In the genomic region with DNA sequence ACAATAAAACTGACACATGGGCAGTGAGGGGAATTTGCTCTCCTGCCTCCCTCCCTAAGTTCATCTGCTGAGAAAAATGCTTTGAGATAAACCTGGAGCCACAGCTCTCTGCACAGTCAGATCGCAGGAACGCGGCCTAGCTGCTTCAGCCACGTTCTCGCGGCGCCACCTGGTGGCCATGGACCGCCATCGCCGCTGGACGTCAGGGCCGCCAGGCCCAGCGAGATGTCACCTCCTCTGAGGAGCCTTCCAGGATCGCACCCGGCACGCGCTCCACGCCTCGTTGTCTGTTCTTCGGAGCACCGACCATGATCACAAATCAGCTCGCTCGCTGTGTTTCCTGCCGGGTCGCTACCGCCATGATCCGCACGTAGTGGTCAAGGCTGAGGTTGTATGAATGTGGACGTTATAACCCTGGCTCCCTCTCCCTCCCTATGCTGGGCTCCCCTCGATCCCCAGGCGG, we compare ENCODE assay signal across 9 cellular contexts. TPM values are rescaled to one million over a fixed set of nuclear protein-coding genes. Genes with fewer than 3 reads are reported as not detected.
DNase-seq lines count a peak whose midpoint lies in the region; ATAC-seq and FAIRE-seq lines count a peak whose summit lies in the region.
"Had no signal": no experiment of that assay in that cellular context is flagged by ENCODE, and none has a peak within 500 bp of the region (broad histone marks: within the 10 kb centered on the region; RNA-seq: fewer than 3 reads in every experiment).

No MANE protein-coding gene starts in this region.

- H3K4me2 ChIP-seq in Karpas-422 (ENCODE audit: low read depth, low read length, poor library complexity, severe bottlenecking) = no peak overlapping the region

- no peaks in the 10 kb centered on the region for H3K27me3 ChIP-seq in Karpas-422 (ENCODE audit: low read length)

- no peaks in the 10 kb centered on the region for H3K9me2 ChIP-seq in Karpas-422 (replicated peaks; ENCODE audit: insufficient read depth, low read length)

- DNase-seq in D341Med (ENCODE audit: low spot score) (peak; percentile 88), Karpas-422 (peak; percentile 90), middle frontal gyrus (ENCODE audit: extremely low spot score, low spot score) (peak; percentile 53), stromal cell of bone marrow (ENCODE audit: low read depth) (peak; percentile 13), NCI-H128 (lab: John Stamatoyannopoulos, UW; ENCODE audit: unreplicated experiment) (no peak), RCC 7860 (ENCODE audit: low spot score) (no peak)
- peak; percentile 50 for DNase-seq in activated CD4-positive, alpha-beta memory T cell treated with anti-CD3 and anti-CD28 coated beads, Interleukin-2, amount 10 ng/mL, durations not matched to agents 7 days and 5 days
- DNase-seq in effector memory CD8-positive, alpha-beta T cell = peak; percentile 20 to 25 (median 22)

- H3K27ac ChIP-seq in Karpas-422 (ENCODE audit: low read length) = no peak overlapping the region

- H3K79me2 ChIP-seq in Karpas-422 (ENCODE audit: low read length) = no peaks in the 10 kb centered on the region

- H3K4me1 ChIP-seq in Karpas-422 (ENCODE audit: low read length) = 0 out of 2 replicates have a peak, but pooled peaks cover 2% of the 10 kb centered on the region

- CTCF ChIA-PET in activated CD4-positive, alpha-beta memory T cell treated with anti-CD3 and anti-CD28 coated beads, Interleukin-2, amount 10 ng/mL, durations not matched to agents 7 days and 5 days (lab: Charles Lee) = interaction anchor here (0.7 to 1.0 kb wide), 3 partner anchors 43 to 751 kb away, joined by 3 to 5 read pairs (median 3); no protein-coding TSS in a partner anchor

- H3K4me3 ChIP-seq in Karpas-422 (ENCODE audit: low read length) = no peak overlapping the region

- no peaks in the 10 kb centered on the region for H3K27me3 Mint-ChIP-seq in activated CD4-positive, alpha-beta memory T cell treated with anti-CD3 and anti-CD28 coated beads, Interleukin-2, amount 10 ng/mL, durations not matched to agents 7 days and 5 days
- peaks cover 6 to 9% of the 10 kb centered on the region in 2 donors for H3K27me3 Mint-ChIP-seq in effector memory CD8-positive, alpha-beta T cell

- FAIRE-seq in RCC 7860 (lab: Jason Lieb, UNC) = no peak

- peaks cover 2% of the 10 kb centered on the region for H3K36me3 Mint-ChIP-seq in activated CD4-positive, alpha-beta memory T cell treated with anti-CD3 and anti-CD28 coated beads, Interleukin-2, amount 10 ng/mL, durations not matched to agents 7 days and 5 days (ENCODE audit: low read depth)
- H3K36me3 Mint-ChIP-seq in effector memory CD8-positive, alpha-beta T cell (ENCODE audit: insufficient read depth) = peaks cover 4% of the 10 kb centered on the region

- no peaks in the 10 kb centered on the region for H4K20me1 ChIP-seq in Karpas-422 (ENCODE audit: insufficient read depth, low read depth, low read length)

- H2AFZ ChIP-seq in Karpas-422 (ENCODE audit: low read length) = no peak overlapping the region

- H3K9me3 ChIP-seq in Karpas-422 (ENCODE audit: low read length) = no peaks in the 10 kb centered on the region

- H3K9me3 Mint-ChIP-seq in activated CD4-positive, alpha-beta memory T cell treated with anti-CD3 and anti-CD28 coated beads, Interleukin-2, amount 10 ng/mL, durations not matched to agents 7 days and 5 days = peaks cover 24% of the 10 kb centered on the region
- peaks cover 0 to 7% of the 10 kb centered on the region in 2 donors for H3K9me3 Mint-ChIP-seq in effector memory CD8-positive, alpha-beta T cell

- H3K4me1 Mint-ChIP-seq in activated CD4-positive, alpha-beta memory T cell treated with anti-CD3 and anti-CD28 coated beads, Interleukin-2, amount 10 ng/mL, durations not matched to agents 7 days and 5 days = peaks cover 3% of the 10 kb centered on the region
- peaks cover 0 to 9% of the 10 kb centered on the region in 2 donors for H3K4me1 Mint-ChIP-seq in effector memory CD8-positive, alpha-beta T cell (ENCODE audit: low read depth in 2 of 2)

- no peak overlapping the region for H3K27ac Mint-ChIP-seq in activated CD4-positive, alpha-beta memory T cell treated with anti-CD3 and anti-CD28 coated beads, Interleukin-2, amount 10 ng/mL, durations not matched to agents 7 days and 5 days
- H3K27ac Mint-ChIP-seq in effector memory CD8-positive, alpha-beta T cell = no peak overlapping the region

- POLR2A ChIA-PET in activated CD4-positive, alpha-beta memory T cell treated with anti-CD3 and anti-CD28 coated beads, Interleukin-2, amount 10 ng/mL, durations not matched to agents 7 days and 5 days (lab: Charles Lee) = interaction anchor here (0.9 kb wide), 1 partner anchor 696 kb away, joined by 3 read pairs; no protein-coding TSS in a partner anchor

- ATAC-seq in effector memory CD8-positive, alpha-beta T cell (replicated peaks) = no peak

- no peaks in the 10 kb centered on the region for H3K36me3 ChIP-seq in Karpas-422 (ENCODE audit: insufficient read depth, low read length)

- H3K4me3 Mint-ChIP-seq in activated CD4-positive, alpha-beta memory T cell treated with anti-CD3 and anti-CD28 coated beads, Interleukin-2, amount 10 ng/mL, durations not matched to agents 7 days and 5 days = no peak overlapping the region
- H3K4me3 Mint-ChIP-seq in effector memory CD8-positive, alpha-beta T cell = no peak overlapping the region

- no peak overlapping the region for H3K9ac ChIP-seq in Karpas-422 (ENCODE audit: low read length)

RNA-seq across cellular contexts. Expression of a gene that starts 20.6 kb away (rescaled TPM):
- not detected in 2 replicates for total RNA-seq in Karpas-422 (2014; rRNA removed; shearing (Covaris generic); ENCODE audit: low replicate concordance)
- not detected for total RNA-seq in activated CD4-positive, alpha-beta memory T cell treated with anti-CD3 and anti-CD28 coated beads, Interleukin-2, amount 10 ng/mL, durations not matched to agents 7 days and 5 days
- total RNA-seq: NCI-H460 had no signal

RNA-seq across cellular contexts. Expression of a gene that starts 45.8 kb away (rescaled TPM):
- not detected in 2 replicates for total RNA-seq in Karpas-422 (2014; rRNA removed; shearing (Covaris generic); ENCODE audit: low replicate concordance)
- total RNA-seq in activated CD4-positive, alpha-beta memory T cell treated with anti-CD3 and anti-CD28 coated beads, Interleukin-2, amount 10 ng/mL, durations not matched to agents 7 days and 5 days = not detected
- total RNA-seq: NCI-H460 had no signal

Comparison
In these comparisons a context has a peak if more than half of its experiments do, and no peak if none do; other contexts are left out.
1. DNase-seq: peak in D341Med (single experiment), Karpas-422 (single experiment), activated CD4-positive, alpha-beta memory T cell treated with anti-CD3 and anti-CD28 coated beads, Interleukin-2, amount 10 ng/mL, durations not matched to agents 7 days and 5 days (single experiment), effector memory CD8-positive, alpha-beta T cell (3 of 3), middle frontal gyrus (single experiment) and stromal cell of bone marrow (single experiment); none in NCI-H128 (single experiment) and RCC 7860 (single experiment).